In the genomic region with DNA sequence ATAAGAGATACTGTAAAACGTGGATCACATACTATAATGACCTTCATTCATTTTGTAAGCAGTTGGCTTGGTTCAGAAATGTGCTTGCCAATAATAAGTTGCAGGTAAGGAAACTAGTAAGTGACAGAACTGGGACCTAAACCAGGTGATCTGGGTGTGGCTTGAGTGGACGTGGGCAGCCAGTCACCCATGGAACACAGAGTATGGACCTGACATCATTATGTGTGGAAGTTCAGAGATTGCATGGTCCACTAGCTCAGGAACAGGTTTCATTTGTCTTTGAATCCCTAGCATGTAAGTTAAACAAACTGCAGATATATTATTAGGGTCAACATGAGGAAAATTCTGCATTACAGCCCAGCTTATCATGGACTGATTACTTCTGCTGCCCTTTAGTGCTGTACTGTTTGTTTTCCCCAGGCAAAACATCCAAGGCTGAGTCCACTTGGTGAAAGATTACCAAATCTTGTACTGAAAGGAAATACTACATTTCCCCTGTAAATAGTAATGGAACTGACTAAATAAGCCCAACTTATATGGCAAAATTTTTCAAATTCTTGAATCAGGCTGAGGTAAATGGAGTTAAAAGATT, we compare ENCODE assay signal across 13 cellular contexts.
"Had no signal": no experiment of that assay in that cellular context is flagged by ENCODE, and none has a peak within 500 bp of the region (broad histone marks: within the 10 kb centered on the region; RNA-seq: fewer than 3 reads in every experiment).

No MANE protein-coding gene starts in this region.

- H3K36me3 ChIP-seq: esophagus squamous epithelium, heart left ventricle, suprapubic skin, upper lobe of right lung had no signal

- H3K79me2 ChIP-seq: parathyroid adenoma had no signal

- H3K9me3 ChIP-seq: esophagus squamous epithelium, suprapubic skin, upper lobe of right lung had no signal

- H3K4me3 ChIP-seq: esophagus squamous epithelium, heart left ventricle, suprapubic skin, upper lobe of right lung had no signal

- H3K27ac ChIP-seq: esophagus squamous epithelium, parathyroid adenoma, suprapubic skin, upper lobe of right lung had no signal

- H2AFZ ChIP-seq: parathyroid adenoma had no signal

- H3K27me3 ChIP-seq: esophagus squamous epithelium, heart left ventricle, suprapubic skin, upper lobe of right lung had no signal

- H3K4me1 ChIP-seq: esophagus squamous epithelium, parathyroid adenoma, suprapubic skin, upper lobe of right lung had no signal

- DNase-seq: activated B cell treated with CpG ODN at 0.5 μM for 24 hours; activated CD4-positive, alpha-beta T cell treated with anti-CD3 and anti-CD28 coated beads, Interleukin-2, amount 50 U/mL, for 1 hour; activated naive CD4-positive, alpha-beta T cell treated with anti-CD3 and anti-CD28 coated beads, Interleukin-2, amount 50 U/mL, for 16 hours; esophagus squamous epithelium; heart left ventricle; islet precursor cell; mesendoderm; right cardiac atrium; stimulated activated naive CD4-positive, alpha-beta T cell; T-helper 2 cell; upper lobe of right lung had no signal

- H3K9ac ChIP-seq: parathyroid adenoma had no signal
